ENCODE assay signal across 9 cellular contexts in the genomic region with DNA sequence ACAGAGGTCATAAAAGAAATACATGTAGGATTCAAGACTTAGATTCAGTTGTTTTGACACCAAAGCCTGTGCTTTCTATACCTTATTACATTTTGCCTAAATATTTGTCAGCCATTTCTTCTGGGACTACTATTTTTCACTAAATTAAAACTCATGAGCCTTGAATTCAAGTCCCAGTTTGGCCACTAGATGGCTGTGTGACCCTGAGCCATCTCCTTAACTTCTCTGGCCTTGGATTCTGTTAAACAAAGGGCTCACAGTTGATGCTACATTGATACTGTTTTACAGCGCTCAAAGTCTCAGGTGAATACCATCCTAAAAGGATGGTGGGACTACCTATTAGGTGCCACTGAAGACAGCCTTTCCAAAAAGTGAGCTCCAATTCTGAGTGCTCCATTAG. TPM values are rescaled to one million over a fixed set of nuclear protein-coding genes. Genes with fewer than 3 reads are reported as not detected.
DNase-seq lines count a peak whose midpoint lies in the region; ATAC-seq and TF ChIP-seq lines count a peak whose summit lies in the region.
"Had no signal": no experiment of that assay in that cellular context is flagged by ENCODE, and none has a peak within 500 bp of the region (broad histone marks: within the 10 kb centered on the region; RNA-seq: fewer than 3 reads in every experiment).

No MANE protein-coding gene starts in this region.

- peaks cover 0 to 4% (median 0%) of the 10 kb centered on the region in 4 donors for H3K9me3 ChIP-seq in tibial nerve
- H3K9me3 ChIP-seq: mucosa of descending colon had no signal

- no peak overlapping the region for H3K27ac ChIP-seq in tibial nerve

- ATAC-seq in GM18907 (IDR thresholded peaks at IDR 0.05; ENCODE audit: unreplicated experiment) (peak; percentile 61), GM21717 (IDR thresholded peaks at IDR 0.05; ENCODE audit: unreplicated experiment) (no peak)
- ATAC-seq: mucosa of descending colon had no signal

- TF ChIP-seq CTCF in fibroblast of pulmonary artery (IDR thresholded peaks at IDR 0.05; ENCODE audit: low read length, missing control alignments): peak; percentile 46
- peak in 3 of 5 experiments; percentile 10 to 38 (median 19) for TF ChIP-seq CTCF in tibial nerve (IDR thresholded peaks at IDR 0.05)

- H3K4me1 ChIP-seq in tibial nerve: no peaks in the 10 kb centered on the region

- H3K27me3 ChIP-seq in tibial nerve: no peaks in the 10 kb centered on the region

- no peaks in the 10 kb centered on the region for H3K36me3 ChIP-seq in tibial nerve

- DNase-seq in DMS114 treated with DMSO at 0.1 percent for 48 hours (lab: John Stamatoyannopoulos, UW; ENCODE audit: unreplicated experiment): peak; percentile 3
- peak; percentile 9 for DNase-seq in NCI-H748 treated with DMSO at 0.1 percent for 48 hours (lab: John Stamatoyannopoulos, UW)
- peak; percentile 31 for DNase-seq in fibroblast of pulmonary artery (ENCODE audit: low read depth)
- peak in 1 of 2 donors; percentile 7 for DNase-seq in tibial nerve (ENCODE audit: low spot score in 2 of 2)
- no peak for DNase-seq in middle frontal gyrus (ENCODE audit: extremely low spot score, low spot score)
- DNase-seq in SKM-1 (lab: John Stamatoyannopoulos, UW; ENCODE audit: unreplicated experiment): no peak

- TF ChIP-seq EP300 in tibial nerve (IDR thresholded peaks at IDR 0.05): no peak

- H3K4me3 ChIP-seq in fibroblast of pulmonary artery (replicated peaks; ENCODE audit: low read depth, low read length) (no peak overlapping the region), tibial nerve (no peak overlapping the region)
- H3K4me3 ChIP-seq: mucosa of descending colon had no signal

- WGBS in tibial nerve, 2 donors: 67 to 79% methylated on average over 1 of the region's 1 CpG

- TF ChIP-seq POLR2A in tibial nerve (IDR thresholded peaks at IDR 0.05): no peak

RNA-seq across cellular contexts. Expression of a gene that starts 39.6 kb away (rescaled TPM):
- 1 to 10 TPM in 1 of 4 donors, not detected in 3; 1.5 TPM for total RNA-seq in tibial nerve
- total RNA-seq: mucosa of descending colon had no signal

Comparison
In these comparisons a context has a peak if more than half of its experiments do, and no peak if none do; other contexts are left out.
1. DNase-seq: peak in DMS114 treated with DMSO at 0.1 percent for 48 hours (single experiment), NCI-H748 treated with DMSO at 0.1 percent for 48 hours (single experiment) and fibroblast of pulmonary artery (single experiment); none in middle frontal gyrus (single experiment) and SKM-1 (single experiment).